12 cellular contexts compared by ENCODE assay signal in the genomic region with DNA sequence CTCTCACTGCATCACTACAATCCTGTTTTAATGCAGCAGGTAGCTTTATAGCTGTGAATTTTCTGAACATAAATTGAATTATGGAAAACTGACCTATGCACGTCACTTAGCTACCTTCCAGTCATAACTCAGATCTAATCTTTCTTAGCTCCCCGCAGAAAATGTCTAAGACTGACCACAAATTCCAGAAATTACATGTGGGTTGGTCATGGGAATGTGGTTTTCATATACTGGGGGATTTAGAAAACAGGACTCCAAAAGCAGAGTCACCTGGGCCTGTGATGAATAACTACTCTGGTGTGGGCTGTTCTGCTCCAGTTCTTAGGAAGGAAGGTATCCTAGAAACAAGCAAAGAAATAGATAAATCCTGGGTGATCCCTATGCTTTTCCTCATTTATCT.
DNase-seq lines count a peak whose midpoint lies in the region; ATAC-seq and FAIRE-seq lines count a peak whose summit lies in the region.
"Had no signal": no experiment of that assay in that cellular context is flagged by ENCODE, and none has a peak within 500 bp of the region (broad histone marks: within the 10 kb centered on the region; RNA-seq: fewer than 3 reads in every experiment).

No MANE protein-coding gene starts in this region.

- ATAC-seq in left lobe of liver, result no peak
- no peak for ATAC-seq in GM21367 (IDR thresholded peaks at IDR 0.05; ENCODE audit: unreplicated experiment)
- ATAC-seq: body of pancreas had no signal

- DNase-seq in ELR (ENCODE audit: low read depth), result peak; percentile 96
- DNase-seq in RCC 7860 (ENCODE audit: low spot score), result peak; percentile 99
- peak; percentile 90 for DNase-seq in dedifferentiated amniotic fluid mesenchymal stem cell (ENCODE audit: extremely low spot score)
- peak; percentile 96 for DNase-seq in non-pigmented ciliary epithelial cell (ENCODE audit: low read depth)
- no peak for DNase-seq in NCI-H510A treated with DMSO at 0.1 percent for 48 hours (lab: John Stamatoyannopoulos, UW)
- no peak for DNase-seq in left lobe of liver (ENCODE audit: low spot score)
- DNase-seq in T-helper 9 cell, result no peak
- DNase-seq: activated CD4-positive, CD25-positive, alpha-beta regulatory T cell; activated T-cell treated with anti-CD3 and anti-CD28 coated beads, Interleukin-2, amount 50 U/mL, for 24 hours; body of pancreas; SHP77 had no signal

- FAIRE-seq in RCC 7860 (lab: Jason Lieb, UNC), result peak; percentile 99

Comparison
In these comparisons a context has a peak if more than half of its experiments do, and no peak if none do; other contexts are left out.
1. DNase-seq: peak in ELR (single experiment), RCC 7860 (single experiment), dedifferentiated amniotic fluid mesenchymal stem cell (single experiment) and non-pigmented ciliary epithelial cell (single experiment); none in NCI-H510A treated with DMSO at 0.1 percent for 48 hours (single experiment), left lobe of liver (single experiment) and T-helper 9 cell (single experiment).